17 cellular contexts compared by ENCODE assay signal in genomic region chr3:181056276-181056675, GRCh38.
"Had no signal": no experiment of that assay in that cellular context is flagged by ENCODE, and none has a peak within 500 bp of the region (broad histone marks: within the 10 kb centered on the region; RNA-seq: fewer than 3 reads in every experiment).

No MANE protein-coding gene starts in this region.

- H3K27ac Mint-ChIP-seq: activated naive CD4-positive, alpha-beta T cell treated with anti-CD3 and anti-CD28 coated beads, Interleukin-2, amount 50 U/mL, for 72 hours; activated T-cell treated with anti-CD3 and anti-CD28 coated beads, Interleukin-2, amount 50 U/mL, for 72 hours; dendritic cell treated with granulocyte-macrophage colony-stimulating factor and Interleukin-4, amounts not matched to agents 40 ng/mL and 50 ng/mL, for 4 days; naive thymus-derived CD8-positive, alpha-beta T cell; stimulated activated memory B cell treated with anti-CD40 and anti-IgM and Interleukin-4, amounts not matched to agents 10 μg/mL and 1 μg/mL and 100 μg/mL, for 72 hours; type B pancreatic cell had no signal

- H3K4me3 Mint-ChIP-seq: activated T-cell treated with anti-CD3 and anti-CD28 coated beads, Interleukin-2, amount 50 U/mL, for 72 hours; dendritic cell treated with granulocyte-macrophage colony-stimulating factor and Interleukin-4, amounts not matched to agents 40 ng/mL and 50 ng/mL, for 4 days; naive thymus-derived CD8-positive, alpha-beta T cell; stimulated activated memory B cell treated with anti-CD40 and anti-IgM and Interleukin-4, amounts not matched to agents 10 μg/mL and 1 μg/mL and 100 μg/mL, for 72 hours; type B pancreatic cell had no signal

- H3K36me3 ChIP-seq: adrenal gland, esophagus muscularis mucosa, spleen, WERI-Rb-1 had no signal

- H3K36me3 Mint-ChIP-seq: activated naive CD4-positive, alpha-beta T cell treated with anti-CD3 and anti-CD28 coated beads, Interleukin-2, amount 50 U/mL, for 72 hours; naive thymus-derived CD8-positive, alpha-beta T cell; stimulated activated memory B cell treated with anti-CD40 and anti-IgM and Interleukin-4, amounts not matched to agents 10 μg/mL and 1 μg/mL and 100 μg/mL, for 72 hours; type B pancreatic cell had no signal

- H3K4me1 ChIP-seq: adrenal gland, esophagus muscularis mucosa, spleen, testis had no signal

- H3K27me3 ChIP-seq: adrenal gland, esophagus muscularis mucosa, spleen, testis had no signal

- H3K9me3 ChIP-seq: adrenal gland, esophagus muscularis mucosa, spleen, testis had no signal

- H3K27ac ChIP-seq: adrenal gland, esophagus muscularis mucosa, spleen, testis, WERI-Rb-1 had no signal

- H3K9me3 Mint-ChIP-seq: activated naive CD4-positive, alpha-beta T cell treated with anti-CD3 and anti-CD28 coated beads, Interleukin-2, amount 50 U/mL, for 72 hours; activated T-cell treated with anti-CD3 and anti-CD28 coated beads, Interleukin-2, amount 50 U/mL, for 72 hours; dendritic cell treated with granulocyte-macrophage colony-stimulating factor and Interleukin-4, amounts not matched to agents 40 ng/mL and 50 ng/mL, for 4 days; naive thymus-derived CD8-positive, alpha-beta T cell; stimulated activated memory B cell treated with anti-CD40 and anti-IgM and Interleukin-4, amounts not matched to agents 10 μg/mL and 1 μg/mL and 100 μg/mL, for 72 hours had no signal

- ATAC-seq: activated naive CD4-positive, alpha-beta T cell treated with anti-CD3 and anti-CD28 coated beads, Interleukin-2, amount 50 U/mL, for 72 hours; activated T-cell treated with anti-CD3 and anti-CD28 coated beads, Interleukin-2, amount 50 U/mL, for 72 hours; naive thymus-derived CD8-positive, alpha-beta T cell; stimulated activated memory B cell treated with anti-CD40 and anti-IgM and Interleukin-4, amounts not matched to agents 10 μg/mL and 1 μg/mL and 100 μg/mL, for 72 hours had no signal

- H3K4me3 ChIP-seq: adrenal gland, esophagus muscularis mucosa, spleen, testis had no signal

- H3K27me3 Mint-ChIP-seq: dendritic cell treated with granulocyte-macrophage colony-stimulating factor and Interleukin-4, amounts not matched to agents 40 ng/mL and 50 ng/mL, for 4 days; stimulated activated memory B cell treated with anti-CD40 and anti-IgM and Interleukin-4, amounts not matched to agents 10 μg/mL and 1 μg/mL and 100 μg/mL, for 72 hours; type B pancreatic cell had no signal

- DNase-seq: activated CD4-positive, alpha-beta T cell treated with anti-CD3 and anti-CD28 coated beads for 1 hour; activated gamma-delta T cell; activated T-cell treated with anti-CD3 and anti-CD28 coated beads, Interleukin-2, amount 50 U/mL, for 72 hours; adrenal gland; effector CD8-positive, alpha-beta T cell; naive thymus-derived CD8-positive, alpha-beta T cell; occipital lobe; posterior cingulate gyrus; spleen; stimulated activated CD4-positive, alpha-beta T cell treated with anti-CD3 and anti-CD28 coated beads, Interleukin-4, amount 100 ng/mL, for 4 hours; testis; WERI-Rb-1 had no signal

- H3K4me1 Mint-ChIP-seq: naive thymus-derived CD8-positive, alpha-beta T cell; stimulated activated memory B cell treated with anti-CD40 and anti-IgM and Interleukin-4, amounts not matched to agents 10 μg/mL and 1 μg/mL and 100 μg/mL, for 72 hours had no signal
